In the genomic region with DNA sequence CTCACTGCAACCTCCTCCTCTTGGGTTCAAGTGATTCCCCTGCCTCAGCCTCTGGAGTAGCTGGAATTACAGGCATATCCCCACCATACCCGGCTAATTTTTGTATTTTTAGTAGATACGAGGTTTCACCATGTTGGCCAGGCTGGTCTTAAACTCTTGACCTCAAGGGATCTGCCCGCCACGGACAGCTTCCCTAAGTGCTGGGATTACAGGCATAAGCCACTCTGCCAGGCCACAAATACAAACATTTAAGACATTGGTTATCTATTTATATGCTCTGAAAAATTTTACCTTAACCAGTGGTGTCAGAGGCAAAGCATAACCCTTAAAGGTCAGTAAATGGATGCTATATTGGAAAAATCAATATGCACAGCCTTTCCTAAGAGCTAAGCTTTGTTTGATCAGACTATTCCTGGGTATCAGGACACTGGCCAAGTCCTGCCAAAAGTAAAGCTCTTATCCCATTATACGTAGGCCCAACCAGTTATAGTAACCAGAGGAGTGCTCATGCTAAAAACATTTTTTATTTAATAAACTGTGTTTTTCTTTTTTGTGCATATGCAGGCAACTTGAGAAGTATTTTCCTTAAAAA, we compare ENCODE assay signal across 2 cellular contexts.
TF ChIP-seq lines count a peak whose summit lies in the region.

No MANE protein-coding gene starts in this region.

TF ChIP-seq in liver, 16 proteins besides CTCF, POLR2A, EP300 and RAD21 (continued from another document):
- TF ChIP-seq HNF4G (IDR thresholded peaks at IDR 0.05), result no peak
- peak in 1 of 2 donors; percentile 14 for TF ChIP-seq JUND (IDR thresholded peaks at IDR 0.05)
- TF ChIP-seq, protein P1, sequence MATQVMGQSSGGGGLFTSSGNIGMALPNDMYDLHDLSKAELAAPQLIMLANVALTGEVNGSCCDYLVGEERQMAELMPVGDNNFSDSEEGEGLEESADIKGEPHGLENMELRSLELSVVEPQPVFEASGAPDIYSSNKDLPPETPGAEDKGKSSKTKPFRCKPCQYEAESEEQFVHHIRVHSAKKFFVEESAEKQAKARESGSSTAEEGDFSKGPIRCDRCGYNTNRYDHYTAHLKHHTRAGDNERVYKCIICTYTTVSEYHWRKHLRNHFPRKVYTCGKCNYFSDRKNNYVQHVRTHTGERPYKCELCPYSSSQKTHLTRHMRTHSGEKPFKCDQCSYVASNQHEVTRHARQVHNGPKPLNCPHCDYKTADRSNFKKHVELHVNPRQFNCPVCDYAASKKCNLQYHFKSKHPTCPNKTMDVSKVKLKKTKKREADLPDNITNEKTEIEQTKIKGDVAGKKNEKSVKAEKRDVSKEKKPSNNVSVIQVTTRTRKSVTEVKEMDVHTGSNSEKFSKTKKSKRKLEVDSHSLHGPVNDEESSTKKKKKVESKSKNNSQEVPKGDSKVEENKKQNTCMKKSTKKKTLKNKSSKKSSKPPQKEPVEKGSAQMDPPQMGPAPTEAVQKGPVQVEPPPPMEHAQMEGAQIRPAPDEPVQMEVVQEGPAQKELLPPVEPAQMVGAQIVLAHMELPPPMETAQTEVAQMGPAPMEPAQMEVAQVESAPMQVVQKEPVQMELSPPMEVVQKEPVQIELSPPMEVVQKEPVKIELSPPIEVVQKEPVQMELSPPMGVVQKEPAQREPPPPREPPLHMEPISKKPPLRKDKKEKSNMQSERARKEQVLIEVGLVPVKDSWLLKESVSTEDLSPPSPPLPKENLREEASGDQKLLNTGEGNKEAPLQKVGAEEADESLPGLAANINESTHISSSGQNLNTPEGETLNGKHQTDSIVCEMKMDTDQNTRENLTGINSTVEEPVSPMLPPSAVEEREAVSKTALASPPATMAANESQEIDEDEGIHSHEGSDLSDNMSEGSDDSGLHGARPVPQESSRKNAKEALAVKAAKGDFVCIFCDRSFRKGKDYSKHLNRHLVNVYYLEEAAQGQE (IDR thresholded peaks at IDR 0.05), result no peak
- TF ChIP-seq FOXA2 (IDR thresholded peaks at IDR 0.05), result peak; percentile 20
- TF ChIP-seq EGR1 (IDR thresholded peaks at IDR 0.05; ENCODE audit: low read depth in 2 of 2), result peak in 1 of 2 donors; percentile 14
- TF ChIP-seq, protein P2, sequence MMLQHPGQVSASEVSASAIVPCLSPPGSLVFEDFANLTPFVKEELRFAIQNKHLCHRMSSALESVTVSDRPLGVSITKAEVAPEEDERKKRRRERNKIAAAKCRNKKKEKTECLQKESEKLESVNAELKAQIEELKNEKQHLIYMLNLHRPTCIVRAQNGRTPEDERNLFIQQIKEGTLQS (IDR thresholded peaks at IDR 0.05), result no peak

TF ChIP-seq in HepG2, 621 proteins besides CTCF, POLR2A, EP300 and RAD21 (continued from another document):
- TF ChIP-seq, protein P3, sequence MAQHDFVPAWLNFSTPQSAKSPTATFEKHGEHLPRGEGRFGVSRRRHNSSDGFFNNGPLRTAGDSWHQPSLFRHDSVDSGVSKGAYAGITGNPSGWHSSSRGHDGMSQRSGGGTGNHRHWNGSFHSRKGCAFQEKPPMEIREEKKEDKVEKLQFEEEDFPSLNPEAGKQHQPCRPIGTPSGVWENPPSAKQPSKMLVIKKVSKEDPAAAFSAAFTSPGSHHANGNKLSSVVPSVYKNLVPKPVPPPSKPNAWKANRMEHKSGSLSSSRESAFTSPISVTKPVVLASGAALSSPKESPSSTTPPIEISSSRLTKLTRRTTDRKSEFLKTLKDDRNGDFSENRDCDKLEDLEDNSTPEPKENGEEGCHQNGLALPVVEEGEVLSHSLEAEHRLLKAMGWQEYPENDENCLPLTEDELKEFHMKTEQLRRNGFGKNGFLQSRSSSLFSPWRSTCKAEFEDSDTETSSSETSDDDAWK (CRISPR knock-in tag; IDR thresholded peaks at IDR 0.05), result no peak
- TF ChIP-seq KLF15 (CRISPR knock-in tag; IDR thresholded peaks at IDR 0.05; ENCODE audit: borderline replicate concordance), result no peak
- TF ChIP-seq ARHGAP35 (CRISPR knock-in tag; IDR thresholded peaks at IDR 0.05; ENCODE audit: borderline replicate concordance), result no peak
- TF ChIP-seq POLR2G (IDR thresholded peaks at IDR 0.05; ENCODE audit: low read depth, low read length), result no peak
- no peak for TF ChIP-seq KLF11 (CRISPR knock-in tag; IDR thresholded peaks at IDR 0.05)
- TF ChIP-seq RORA (CRISPR knock-in tag; IDR thresholded peaks at IDR 0.05), result no peak
- no peak for TF ChIP-seq SP140L (CRISPR knock-in tag; IDR thresholded peaks at IDR 0.05; ENCODE audit: borderline replicate concordance)
- TF ChIP-seq XRCC5 (optimal IDR thresholded peaks at IDR 0.05; ENCODE audit: low read length), result no peak
- no peak for TF ChIP-seq ZNF589 (CRISPR knock-in tag; conservative IDR thresholded peaks at IDR 0.05)
- no peak for TF ChIP-seq ZSCAN9 (CRISPR knock-in tag; IDR thresholded peaks at IDR 0.05; ENCODE audit: borderline replicate concordance)
- TF ChIP-seq SOX5 (CRISPR knock-in tag; IDR thresholded peaks at IDR 0.05; ENCODE audit: borderline replicate concordance), result no peak
- TF ChIP-seq ERF (CRISPR knock-in tag; IDR thresholded peaks at IDR 0.05), result no peak
- TF ChIP-seq HNF4A (CRISPR knock-in tag; IDR thresholded peaks at IDR 0.05), result no peak
TF ChIP-seq in HepG2: peak in this region for 0.
